Comparison of ENCODE assay signal across 28 cellular contexts in genomic region chr4:78754872-78755271, GRCh38.
"Had no signal": no experiment of that assay in that cellular context is flagged by ENCODE, and none has a peak within 500 bp of the region (broad histone marks: within the 10 kb centered on the region; RNA-seq: fewer than 3 reads in every experiment).

No MANE protein-coding gene starts in this region.

- FAIRE-seq: frontal cortex had no signal

- H3K4me3 Mint-ChIP-seq: dendritic cell treated with granulocyte-macrophage colony-stimulating factor and Interleukin-4, amounts not matched to agents 40 ng/mL and 50 ng/mL, for 4 days; endodermal cell; immature natural killer cell; memory B cell; natural killer cell; stimulated activated naive CD8-positive, alpha-beta T cell treated with anti-CD3 and anti-CD28 coated beads, Interleukin-15, amount 100 ng/mL, for 72 hours had no signal

- H3K36me3 Mint-ChIP-seq: immature natural killer cell, memory B cell, natural killer cell had no signal

- H3K27ac Mint-ChIP-seq: dendritic cell treated with granulocyte-macrophage colony-stimulating factor and Interleukin-4, amounts not matched to agents 40 ng/mL and 50 ng/mL, for 4 days; endodermal cell; immature natural killer cell; memory B cell; natural killer cell; stimulated activated naive CD8-positive, alpha-beta T cell treated with anti-CD3 and anti-CD28 coated beads, Interleukin-15, amount 100 ng/mL, for 72 hours had no signal

- H3K4me1 ChIP-seq: colonic mucosa, suprapubic skin, vagina had no signal

- H3K36me3 ChIP-seq: colonic mucosa, esophagus squamous epithelium, lower lobe of right lung, ovary, suprapubic skin, transverse colon, vagina had no signal

- DNase-seq: colonic mucosa; effector CD8-positive, alpha-beta T cell; endodermal cell; erythroblast; esophagus squamous epithelium; hypothalamus; immature natural killer cell; islet precursor cell; kidney glomerular epithelial cell; left ventricle myocardium superior; lower lobe of right lung; natural killer cell; occipital lobe; ovary; stimulated activated CD4-positive, alpha-beta T cell treated with anti-CD3 and anti-CD28 coated beads, Interleukin-12 subunit alpha, Interleukin-12 subunit beta, amount 100 ng/mL, for 4 hours; stimulated activated CD4-positive, alpha-beta T cell treated with anti-CD3 and anti-CD28 coated beads, Interleukin-1b, Interleukin-23, amount 100 ng/mL, for 48 hours; stimulated activated CD4-positive, alpha-beta T cell treated with anti-CD3 and anti-CD28 coated beads, Interleukin-4, amount 100 ng/mL, for 1 hour; stimulated activated CD8-positive, alpha-beta memory T cell treated with anti-CD3 and anti-CD28 coated beads, Interleukin-4, amount 100 ng/mL, for 48 hours; stimulated activated naive CD4-positive, alpha-beta T cell; stimulated activated naive CD8-positive, alpha-beta T cell treated with anti-CD3 and anti-CD28 coated beads, Interleukin-15, amount 100 ng/mL, for 72 hours; transverse colon had no signal

- H3K9me3 Mint-ChIP-seq: dendritic cell treated with granulocyte-macrophage colony-stimulating factor and Interleukin-4, amounts not matched to agents 40 ng/mL and 50 ng/mL, for 4 days; endodermal cell; memory B cell; natural killer cell; stimulated activated naive CD8-positive, alpha-beta T cell treated with anti-CD3 and anti-CD28 coated beads, Interleukin-15, amount 100 ng/mL, for 72 hours had no signal

- ATAC-seq: left ventricle myocardium superior; lower lobe of right lung; natural killer cell; sciatic nerve; stimulated activated naive CD8-positive, alpha-beta T cell treated with anti-CD3 and anti-CD28 coated beads, Interleukin-15, amount 100 ng/mL, for 72 hours had no signal

- H3K27me3 ChIP-seq: colonic mucosa, esophagus squamous epithelium, ovary, suprapubic skin, transverse colon, vagina had no signal

- H3K4me3 ChIP-seq: colonic mucosa, esophagus squamous epithelium, lower lobe of right lung, ovary, smooth muscle cell, suprapubic skin, transverse colon, vagina had no signal

- H3K27me3 Mint-ChIP-seq: dendritic cell treated with granulocyte-macrophage colony-stimulating factor and Interleukin-4, amounts not matched to agents 40 ng/mL and 50 ng/mL, for 4 days; memory B cell; stimulated activated naive CD8-positive, alpha-beta T cell treated with anti-CD3 and anti-CD28 coated beads, Interleukin-15, amount 100 ng/mL, for 72 hours had no signal

- H3K27ac ChIP-seq: colonic mucosa, esophagus squamous epithelium, lower lobe of right lung, ovary, suprapubic skin, transverse colon, vagina had no signal

- H3K4me1 Mint-ChIP-seq: endodermal cell, immature natural killer cell, natural killer cell had no signal

- H3K9me3 ChIP-seq: colonic mucosa, esophagus squamous epithelium, lower lobe of right lung, ovary, suprapubic skin, transverse colon, vagina had no signal
